Comparison of ENCODE assay signal across 22 cellular contexts in genomic region chr4:189232274-189232673, GRCh38.
"Had no signal": no experiment of that assay in that cellular context is flagged by ENCODE, and none has a peak within 500 bp of the region (broad histone marks: within the 10 kb centered on the region; RNA-seq: fewer than 3 reads in every experiment).

No MANE protein-coding gene starts in this region.

- H3K4me3 Mint-ChIP-seq: endodermal cell; naive thymus-derived CD8-positive, alpha-beta T cell; stimulated activated effector memory CD8-positive, alpha-beta T cell treated with anti-CD3 and anti-CD28 coated beads, Interleukin-12 subunit alpha, Interleukin-12 subunit beta, amount 100 ng/mL, for 72 hours had no signal

- H3K27ac Mint-ChIP-seq: endodermal cell; naive thymus-derived CD8-positive, alpha-beta T cell; stimulated activated effector memory CD8-positive, alpha-beta T cell treated with anti-CD3 and anti-CD28 coated beads, Interleukin-12 subunit alpha, Interleukin-12 subunit beta, amount 100 ng/mL, for 72 hours had no signal

- ATAC-seq: left lobe of liver; mucosa of descending colon; naive thymus-derived CD8-positive, alpha-beta T cell; stimulated activated effector memory CD8-positive, alpha-beta T cell treated with anti-CD3 and anti-CD28 coated beads, Interleukin-12 subunit alpha, Interleukin-12 subunit beta, amount 100 ng/mL, for 72 hours; stimulated activated naive CD8-positive, alpha-beta T cell treated with anti-CD3 and anti-CD28 coated beads, Interleukin-15, Interleukin-2, amounts not matched to agents 100 U/mL and 50 U/mL, for 24 hours had no signal

- H3K9me3 Mint-ChIP-seq: stimulated activated effector memory CD8-positive, alpha-beta T cell treated with anti-CD3 and anti-CD28 coated beads, Interleukin-12 subunit alpha, Interleukin-12 subunit beta, amount 100 ng/mL, for 72 hours had no signal

- H3K27ac ChIP-seq: coronary artery, esophagus muscularis mucosa, hepatocyte, neutrophil, right atrium auricular region, suprapubic skin, tibial artery, upper lobe of left lung, uterus had no signal

- H3K9me3 ChIP-seq: esophagus muscularis mucosa, neutrophil, right atrium auricular region, tibial artery, uterus had no signal

- H3K27me3 Mint-ChIP-seq: naive thymus-derived CD8-positive, alpha-beta T cell had no signal

- H3K4me3 ChIP-seq: coronary artery, esophagus muscularis mucosa, hepatocyte, mucosa of descending colon, right atrium auricular region, suprapubic skin, tibial artery, upper lobe of left lung, uterus had no signal

- H3K36me3 Mint-ChIP-seq: naive thymus-derived CD8-positive, alpha-beta T cell; stimulated activated effector memory CD8-positive, alpha-beta T cell treated with anti-CD3 and anti-CD28 coated beads, Interleukin-12 subunit alpha, Interleukin-12 subunit beta, amount 100 ng/mL, for 72 hours had no signal

- DNase-seq: effector CD4-positive, alpha-beta T cell; endodermal cell; foreskin fibroblast; head of caudate nucleus; mucosa of descending colon; naive thymus-derived CD8-positive, alpha-beta T cell; posterior cingulate gyrus; small intestine; stimulated activated CD4-positive, alpha-beta T cell treated with anti-CD3 and anti-CD28 coated beads, Interleukin-4, amount 100 ng/mL, for 1 hour; stimulated activated CD8-positive, alpha-beta memory T cell treated with anti-CD3 and anti-CD28 coated beads, Interleukin-4, amount 100 ng/mL, for 48 hours; stimulated activated naive CD8-positive, alpha-beta T cell treated with anti-CD3 and anti-CD28 coated beads, Interleukin-15, Interleukin-2, amounts not matched to agents 100 U/mL and 50 U/mL, for 24 hours; tibial artery; upper lobe of left lung; uterus had no signal

- H3K36me3 ChIP-seq: esophagus muscularis mucosa, neutrophil, right atrium auricular region, suprapubic skin, tibial artery, upper lobe of left lung, uterus had no signal

- H3K4me1 ChIP-seq: right atrium auricular region, suprapubic skin, tibial artery, upper lobe of left lung, uterus had no signal

- H3K4me1 Mint-ChIP-seq: endodermal cell; naive thymus-derived CD8-positive, alpha-beta T cell; stimulated activated effector memory CD8-positive, alpha-beta T cell treated with anti-CD3 and anti-CD28 coated beads, Interleukin-12 subunit alpha, Interleukin-12 subunit beta, amount 100 ng/mL, for 72 hours had no signal

- H3K27me3 ChIP-seq: esophagus muscularis mucosa, hepatocyte, neutrophil, right atrium auricular region, suprapubic skin, tibial artery, upper lobe of left lung, uterus had no signal
